In the genomic region with DNA sequence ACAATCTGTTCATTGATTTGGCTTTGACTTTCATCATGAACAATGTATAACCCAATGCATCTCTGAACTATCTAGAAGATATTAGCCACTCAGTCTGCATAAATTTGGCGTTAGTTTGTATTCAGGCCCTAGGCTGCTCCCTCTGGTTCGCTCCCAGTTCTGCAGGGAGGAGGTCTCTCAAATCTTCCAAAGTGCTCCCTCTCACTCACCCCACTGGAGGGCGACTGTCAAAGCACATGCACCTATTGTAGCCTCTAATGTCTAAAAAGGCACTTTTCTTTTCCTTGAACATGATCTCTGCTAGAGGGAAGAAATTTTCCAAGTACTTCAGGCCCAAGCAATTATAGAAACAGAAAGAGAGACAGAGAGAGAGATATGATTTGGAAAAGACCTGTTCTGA, we compare ENCODE assay signal across 22 cellular contexts.
DNase-seq lines count a peak whose midpoint lies in the region; ATAC-seq, FAIRE-seq and TF ChIP-seq lines count a peak whose summit lies in the region.
"Had no signal": no experiment of that assay in that cellular context is flagged by ENCODE, and none has a peak within 500 bp of the region (broad histone marks: within the 10 kb centered on the region; RNA-seq: fewer than 3 reads in every experiment).

No MANE protein-coding gene starts in this region.

- H3K18ac ChIP-seq in H1 (ENCODE audit: extremely low read depth, low read length): no peak overlapping the region

- H3K27me3 ChIP-seq in H1 (replicated peaks in 1 of 4; ENCODE audit: control insufficient read depth in 3 of 4, extremely low read depth in 1 of 4, insufficient read depth in 3 of 4, low read length in 3 of 4): no peaks in the 10 kb centered on the region
- no peaks in the 10 kb centered on the region for H3K27me3 ChIP-seq in gastrocnemius medialis
- H3K27me3 ChIP-seq: gastroesophageal sphincter, sigmoid colon had no signal

- in situ Hi-C loops in gastrocnemius medialis (cut with MboI; ENCODE audit: low sequenced_read_pairs in 4 of 4): no loop called here

- TF ChIP-seq EP300 in H1 (IDR thresholded peaks at IDR 0.05; ENCODE audit: borderline replicate concordance in 1 of 2, low read depth in 2 of 2, low read length in 2 of 2): no peak

- H3K56ac ChIP-seq in H1 (replicated peaks; ENCODE audit: insufficient read length, low read depth, low read length): no peak overlapping the region

- no peaks in the 10 kb centered on the region for H3K79me1 ChIP-seq in H1 (ENCODE audit: low read depth, low read length)

- H2BK12ac ChIP-seq in H1 (ENCODE audit: low read depth, low read length): no peak overlapping the region

- H2BK20ac ChIP-seq in H1 (ENCODE audit: low read length): no peak overlapping the region

- H3K79me2 ChIP-seq in H1 (ENCODE audit: control insufficient read depth in 1 of 2, insufficient read depth in 2 of 2, low read length in 2 of 2): no peaks in the 10 kb centered on the region

- H4K20me1 ChIP-seq in H1 (replicated peaks in 1 of 2; ENCODE audit: control insufficient read depth in 1 of 2, insufficient read depth in 2 of 2, low read length in 2 of 2): no peaks in the 10 kb centered on the region

- H3K4me2 ChIP-seq in H1 (ENCODE audit: insufficient read depth in 1 of 2, low read depth in 2 of 2, low read length in 2 of 2): no peak overlapping the region

- ATAC-seq in gastrocnemius medialis (no peak), GM21390 (IDR thresholded peaks at IDR 0.05; ENCODE audit: unreplicated experiment) (no peak)
- ATAC-seq: activated T-cell treated with anti-CD3 and anti-CD28 coated beads, Interleukin-2, amount 50 U/mL, for 4 hours; gastroesophageal sphincter had no signal

- CTCF ChIA-PET in H1 (lab: Charles Lee; ENCODE audit: partially characterized antibody): interaction anchor here (1.1 to 1.5 kb wide), 5 partner anchors 8 to 312 kb away, joined by 3 to 5 read pairs (median 3); no protein-coding TSS in a partner anchor

- H4K5ac ChIP-seq in H1 (ENCODE audit: insufficient read length, low read depth, low read length): no peak overlapping the region

- H2BK120ac ChIP-seq in H1 (replicated peaks; ENCODE audit: low read depth, low read length): no peak overlapping the region

- DNase-seq in NCI-H2171 (lab: John Stamatoyannopoulos, UW): peak; percentile 12
- DNase-seq in H1 (ENCODE audit: low read depth in 1 of 2, low spot score in 2 of 2): no peak
- DNase-seq in gastrocnemius medialis: no peak
- no peak for DNase-seq in D721Med (ENCODE audit: insufficient read length, low spot score)
- no peak for DNase-seq in GM19238 (ENCODE audit: insufficient read length, low spot score)
- DNase-seq: activated CD4-positive, alpha-beta T cell treated with anti-CD3 and anti-CD28 coated beads, Interleukin-2, amount 50 U/mL, for 1 hour; activated T-cell treated with anti-CD3 and anti-CD28 coated beads, Interleukin-2, amount 50 U/mL, for 4 hours; Calu3; cerebellar nuclear complex; HCEC 1CT; NCI-H146; NCI-H526 treated with DMSO at 0.1 percent for 48 hours; SHP77; sigmoid colon; stimulated activated CD4-positive, alpha-beta T cell treated with anti-CD3 and anti-CD28 coated beads, Interleukin-2, amount 100 ng/mL, for 48 hours; T1000 had no signal

- WGBS in H1 (ENCODE audit: extremely low coverage in 1 of 2, insufficient coverage in 1 of 2, insufficient read length in 1 of 2, insufficient replicate concordance in 2 of 2, low coverage in 1 of 2, low lambda C conversion rate in 2 of 2, missing lambda C conversion rate in 1 of 2), 2 experiments: 53% methylated on average over 3 of the region's 3 CpGs; no CpG with 5 or more reads in 1 of the 2 experiments

- no peak overlapping the region for H2AFZ ChIP-seq in H1 (ENCODE audit: low read length)

- H3K23ac ChIP-seq in H1 (ENCODE audit: insufficient read length): no peak overlapping the region

- no peak overlapping the region for H2BK5ac ChIP-seq in H1 (ENCODE audit: low read depth, low read length)

- H3K9me3 ChIP-seq in H1 (ENCODE audit: insufficient read depth in 2 of 2, low read depth in 1 of 2, low read length in 1 of 2) (no peaks in the 10 kb centered on the region), gastrocnemius medialis (no peaks in the 10 kb centered on the region)
- H3K9me3 ChIP-seq: gastroesophageal sphincter, sigmoid colon had no signal

- H3K4me3 ChIP-seq in H1 (ENCODE audit: extremely low read depth in 1 of 4, insufficient read depth in 2 of 4, low read depth in 3 of 4, low read length in 4 of 4): no peak overlapping the region
- H3K4me3 ChIP-seq in gastrocnemius medialis: no peak overlapping the region
- H3K4me3 ChIP-seq: gastroesophageal sphincter, sigmoid colon had no signal

- TF ChIP-seq CTCF in 22Rv1 (IDR thresholded peaks at IDR 0.05) (peak; percentile 55), GM12872 (IDR thresholded peaks at IDR 0.05; ENCODE audit: insufficient read depth, low read depth, low read length) (peak; percentile 29; the same call in 1 of the 3 replicates), H1 (IDR thresholded peaks at IDR 0.05; ENCODE audit: control extremely low read depth in 1 of 3, insufficient read depth in 1 of 3, low read depth in 1 of 3, low read length in 3 of 3) (peak; percentile 64 to 85 (median 77)), gastrocnemius medialis (IDR thresholded peaks at IDR 0.05 in 4 of 5, conservative IDR thresholded peaks at IDR 0.05 in 1 of 5) (no peak), D721Med (IDR thresholded peaks at IDR 0.05; ENCODE audit: insufficient read depth, missing control alignments) (no peak)

- peak; percentile 65 to 70 for TF ChIP-seq RAD21 in H1 (IDR thresholded peaks at IDR 0.05 in 1 of 2, conservative IDR thresholded peaks at IDR 0.05 in 1 of 2; ENCODE audit: low read depth in 2 of 2, low read length in 2 of 2)

- peak; percentile 45 for FAIRE-seq in H1 (lab: Jason Lieb, UNC)
- FAIRE-seq in D721Med (lab: Jason Lieb, UNC): no peak
- FAIRE-seq: endometrium, islet of Langerhans had no signal

- intact Hi-C loops in gastrocnemius medialis (cut with DNase I; ENCODE audit: low total_unique reads): no loop called here

- H3K27ac ChIP-seq in 22Rv1: no peak overlapping the region
- H3K27ac ChIP-seq in H1 (ENCODE audit: low read depth, low read length): no peak overlapping the region
- no peak overlapping the region for H3K27ac ChIP-seq in gastrocnemius medialis
- H3K27ac ChIP-seq: gastroesophageal sphincter, sigmoid colon had no signal

- H4K91ac ChIP-seq in H1 (replicated peaks; ENCODE audit: insufficient read length, low read length): no peak overlapping the region

- H3K4me1 ChIP-seq in H1 (replicated peaks in 1 of 4; ENCODE audit: control insufficient read depth in 3 of 4, insufficient read depth in 4 of 4, low read length in 3 of 4): peaks cover 0 to 2% (median 1%) of the 10 kb centered on the region in 4 experiments; a peak in 2 of 7 replicates
- no peaks in the 10 kb centered on the region for H3K4me1 ChIP-seq in gastrocnemius medialis
- H3K4me1 ChIP-seq: gastroesophageal sphincter, sigmoid colon had no signal

- H4K8ac ChIP-seq in H1 (ENCODE audit: extremely low read depth, insufficient read depth, low read length): no peak overlapping the region

- H3K14ac ChIP-seq in H1 (ENCODE audit: insufficient read length): no peak overlapping the region

- H3K23me2 ChIP-seq in H1 (ENCODE audit: low read depth, low read length): no peaks in the 10 kb centered on the region

- no peak overlapping the region for H3K9ac ChIP-seq in H1 (replicated peaks in 1 of 4; ENCODE audit: extremely low read depth in 1 of 4, low read depth in 3 of 4, low read length in 3 of 4)

- TF ChIP-seq POLR2A in H1 (IDR thresholded peaks at IDR 0.05; ENCODE audit: control extremely low read depth in 1 of 2, low read depth in 2 of 2, low read length in 2 of 2) (no peak), gastrocnemius medialis (IDR thresholded peaks at IDR 0.05) (no peak)

- H2AK5ac ChIP-seq in H1 (ENCODE audit: low read depth, low read length): no peak overlapping the region

- no peak overlapping the region for H2BK15ac ChIP-seq in H1 (ENCODE audit: low read length)

- POLR2A ChIA-PET in H1 (lab: Charles Lee; ENCODE audit: partially characterized antibody): interaction anchor here (0.6 kb wide), 1 partner anchor 232 kb away, joined by 4 read pairs; no protein-coding TSS in a partner anchor

- no peaks in the 10 kb centered on the region for H3K36me3 ChIP-seq in H1 (ENCODE audit: control insufficient read depth in 2 of 4, insufficient read depth in 4 of 4, low read length in 3 of 4)
- no peaks in the 10 kb centered on the region for H3K36me3 ChIP-seq in gastrocnemius medialis
- H3K36me3 ChIP-seq: gastroesophageal sphincter, sigmoid colon had no signal

- H3K4ac ChIP-seq in H1 (replicated peaks; ENCODE audit: insufficient read length, low read depth, low read length): no peak overlapping the region

TF ChIP-seq in H1, 55 proteins besides CTCF, POLR2A, EP300 and RAD21:
- TF ChIP-seq ASH2L (IDR thresholded peaks at IDR 0.05; ENCODE audit: low read length) (no peak), RNF2 (IDR thresholded peaks at IDR 0.05; ENCODE audit: borderline replicate concordance, low read depth, low read length, missing control alignments, poor library complexity, severe bottlenecking) (no peak)
- TF ChIP-seq, protein P1, sequence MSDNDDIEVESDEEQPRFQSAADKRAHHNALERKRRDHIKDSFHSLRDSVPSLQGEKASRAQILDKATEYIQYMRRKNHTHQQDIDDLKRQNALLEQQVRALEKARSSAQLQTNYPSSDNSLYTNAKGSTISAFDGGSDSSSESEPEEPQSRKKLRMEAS (IDR thresholded peaks at IDR 0.05): peak; percentile 58; the same call in 1 of the 2 replicates
TF ChIP-seq in H1: peak in this region for 1.

Comparison
In these comparisons a context has a peak if more than half of its experiments do, and no peak if none do; other contexts are left out.
1. CTCF ChIP-seq: peak in 22Rv1 (single experiment), GM12872 (single experiment) and H1 (3 of 3); none in gastrocnemius medialis (0 of 5) and D721Med (single experiment).